ENCODE assay signal across 41 cellular contexts in genomic region chr6:32318501-32318900, GRCh38. TPM values are rescaled to one million over a fixed set of nuclear protein-coding genes. Genes with fewer than 3 reads are reported as not detected.
"Had no signal": no experiment of that assay in that cellular context is flagged by ENCODE, and none has a peak within 500 bp of the region (broad histone marks: within the 10 kb centered on the region; RNA-seq: fewer than 3 reads in every experiment).

No MANE protein-coding gene starts in this region.

- H3K36me3 ChIP-seq: adrenal gland, ascending aorta, brain microvascular endothelial cell, breast epithelium, cardiac muscle cell had no signal

- H3K27me3 Mint-ChIP-seq: activated naive CD4-positive, alpha-beta T cell treated with anti-CD3 and anti-CD28 coated beads, Interleukin-2, amount 50 U/mL, for 24 hours had no signal

- H3K9me3 ChIP-seq: adrenal gland, ascending aorta, body of pancreas, breast epithelium had no signal

- H3K27ac Mint-ChIP-seq: activated naive CD4-positive, alpha-beta T cell treated with anti-CD3 and anti-CD28 coated beads for 36 hours; activated naive CD4-positive, alpha-beta T cell treated with anti-CD3 and anti-CD28 coated beads, Interleukin-2, amount 10 ng/mL, durations not matched to agents 7 days and 5 days; activated naive CD4-positive, alpha-beta T cell treated with anti-CD3 and anti-CD28 coated beads, Interleukin-2, amount 50 U/mL, for 24 hours; activated naive CD4-positive, alpha-beta T cell treated with anti-CD3 and anti-CD28 coated beads, Interleukin-2, amount 50 U/mL, for 72 hours; activated naive CD8-positive, alpha-beta T cell; activated naive CD8-positive, alpha-beta T cell treated with anti-CD3 and anti-CD28 coated beads for 36 hours; activated naive CD8-positive, alpha-beta T cell treated with anti-CD3 and anti-CD28 coated beads, Interleukin-2, amount 10 ng/mL, durations not matched to agents 7 days and 5 days; activated naive CD8-positive, alpha-beta T cell treated with anti-CD3 and anti-CD28 coated beads, Interleukin-2, amount 50 U/mL, for 24 hours; activated T-cell treated with anti-CD3 and anti-CD28 coated beads, Interleukin-2, amount 50 U/mL, for 72 hours; activated T-helper 1 cell treated with anti-CD3 and anti-CD28 coated beads, Interleukin-12 subunit alpha, Interleukin-12 subunit beta, Interleukin-2, Interleukin-4 antibody, amounts not matched to agents 30 ng/mL and 10 ng/mL and 1 ng/mL, durations not matched to agents 14 hours and 24 hours and 36 hours; activated T-helper 17 cell treated with anti-CD3 and anti-CD28 coated beads, Interleukin-2, amount 50 U/mL, for 72 hours; activated T-helper 2 cell treated with anti-CD3 and anti-CD28 coated beads, Interferon-gamma antibody, Interleukin-2, Interleukin-4, amounts not matched to agents 10 μg/mL and 5 μg/mL and 100 μg/mL, durations not matched to agents 14 hours and 24 hours and 36 hours; brain had no signal

- ATAC-seq: activated naive CD4-positive, alpha-beta T cell treated with anti-CD3 and anti-CD28 coated beads, Interleukin-2, amount 50 U/mL, for 72 hours; activated naive CD8-positive, alpha-beta T cell treated with anti-CD3 and anti-CD28 coated beads, Interleukin-2, amount 50 U/mL, for 24 hours; activated T-cell treated with anti-CD3 and anti-CD28 coated beads, Interleukin-2, amount 50 U/mL, for 4 hours; activated T-cell treated with anti-CD3 and anti-CD28 coated beads, Interleukin-2, amount 50 U/mL, for 72 hours; activated T-helper 17 cell treated with anti-CD3 and anti-CD28 coated beads, Interleukin-2, amount 50 U/mL, for 72 hours; body of pancreas had no signal

- H3K9me3 Mint-ChIP-seq: activated naive CD4-positive, alpha-beta T cell treated with anti-CD3 and anti-CD28 coated beads for 36 hours; activated naive CD4-positive, alpha-beta T cell treated with anti-CD3 and anti-CD28 coated beads, Interleukin-2, amount 10 ng/mL, durations not matched to agents 7 days and 5 days; activated naive CD4-positive, alpha-beta T cell treated with anti-CD3 and anti-CD28 coated beads, Interleukin-2, amount 50 U/mL, for 24 hours; activated naive CD4-positive, alpha-beta T cell treated with anti-CD3 and anti-CD28 coated beads, Interleukin-2, amount 50 U/mL, for 72 hours; activated naive CD8-positive, alpha-beta T cell treated with anti-CD3 and anti-CD28 coated beads for 36 hours; activated naive CD8-positive, alpha-beta T cell treated with anti-CD3 and anti-CD28 coated beads, Interleukin-2, amount 10 ng/mL, durations not matched to agents 7 days and 5 days; activated naive CD8-positive, alpha-beta T cell treated with anti-CD3 and anti-CD28 coated beads, Interleukin-2, amount 50 U/mL, for 24 hours; activated T-cell treated with anti-CD3 and anti-CD28 coated beads, Interleukin-2, amount 50 U/mL, for 4 hours; activated T-cell treated with anti-CD3 and anti-CD28 coated beads, Interleukin-2, amount 50 U/mL, for 72 hours; activated T-helper 1 cell treated with anti-CD3 and anti-CD28 coated beads, Interleukin-12 subunit alpha, Interleukin-12 subunit beta, Interleukin-2, Interleukin-4 antibody, amounts not matched to agents 30 ng/mL and 10 ng/mL and 1 ng/mL, durations not matched to agents 14 hours and 24 hours and 36 hours; activated T-helper 17 cell treated with anti-CD3 and anti-CD28 coated beads, Interleukin-2, amount 50 U/mL, for 72 hours; activated T-helper 2 cell treated with anti-CD3 and anti-CD28 coated beads, Interferon-gamma antibody, Interleukin-2, Interleukin-4, amounts not matched to agents 10 μg/mL and 5 μg/mL and 100 μg/mL, durations not matched to agents 14 hours and 24 hours and 36 hours; brain; central memory CD8-positive, alpha-beta T cell had no signal

- DNase-seq: activated effector memory CD4-positive, alpha-beta T cell treated with anti-CD3 and anti-CD28 coated beads, Interleukin-2, amount 50 U/mL, for 16 hours; activated effector memory CD4-positive, alpha-beta T cell treated with Interleukin-2 at 50 U/mL for 16 hours; activated gamma-delta T cell; activated gamma-delta T cell treated with Interleukin-2 at 50 U/mL for 16 hours; activated naive CD4-positive, alpha-beta T cell; activated naive CD4-positive, alpha-beta T cell treated with anti-CD3 and anti-CD28 coated beads for 36 hours; activated naive CD4-positive, alpha-beta T cell treated with anti-CD3 and anti-CD28 coated beads, Interleukin-2, amount 10 ng/mL, durations not matched to agents 7 days and 5 days; activated naive CD4-positive, alpha-beta T cell treated with anti-CD3 and anti-CD28 coated beads, Interleukin-2, amount 50 U/mL, for 16 hours; activated naive CD4-positive, alpha-beta T cell treated with Interleukin-2 at 50 U/mL for 16 hours; activated naive CD8-positive, alpha-beta T cell treated with anti-CD3 and anti-CD28 coated beads for 36 hours; activated naive CD8-positive, alpha-beta T cell treated with anti-CD3 and anti-CD28 coated beads, Interleukin-2, amount 10 ng/mL, durations not matched to agents 7 days and 5 days; activated naive CD8-positive, alpha-beta T cell treated with anti-CD3 and anti-CD28 coated beads, Interleukin-2, amount 50 U/mL, for 24 hours; activated T-cell treated with anti-CD3 and anti-CD28 coated beads, Interleukin-2, amount 50 U/mL, for 4 hours; activated T-cell treated with anti-CD3 and anti-CD28 coated beads, Interleukin-2, amount 50 U/mL, for 48 hours; activated T-cell treated with anti-CD3 and anti-CD28 coated beads, Interleukin-2, amount 50 U/mL, for 72 hours; adrenal gland; amniotic stem cell; amygdala; anterior cingulate cortex; aorta; body of pancreas; brain microvascular endothelial cell; caudate nucleus; central memory CD4-positive, alpha-beta T cell; cerebellar nuclear complex had no signal

- H3K4me3 Mint-ChIP-seq: activated naive CD4-positive, alpha-beta T cell treated with anti-CD3 and anti-CD28 coated beads for 36 hours; activated naive CD4-positive, alpha-beta T cell treated with anti-CD3 and anti-CD28 coated beads, Interleukin-2, amount 10 ng/mL, durations not matched to agents 7 days and 5 days; activated naive CD4-positive, alpha-beta T cell treated with anti-CD3 and anti-CD28 coated beads, Interleukin-2, amount 50 U/mL, for 24 hours; activated naive CD8-positive, alpha-beta T cell; activated naive CD8-positive, alpha-beta T cell treated with anti-CD3 and anti-CD28 coated beads for 36 hours; activated naive CD8-positive, alpha-beta T cell treated with anti-CD3 and anti-CD28 coated beads, Interleukin-2, amount 10 ng/mL, durations not matched to agents 7 days and 5 days; activated naive CD8-positive, alpha-beta T cell treated with anti-CD3 and anti-CD28 coated beads, Interleukin-2, amount 50 U/mL, for 24 hours; activated T-cell treated with anti-CD3 and anti-CD28 coated beads, Interleukin-2, amount 50 U/mL, for 4 hours; activated T-cell treated with anti-CD3 and anti-CD28 coated beads, Interleukin-2, amount 50 U/mL, for 72 hours; activated T-helper 1 cell treated with anti-CD3 and anti-CD28 coated beads, Interleukin-12 subunit alpha, Interleukin-12 subunit beta, Interleukin-2, Interleukin-4 antibody, amounts not matched to agents 30 ng/mL and 10 ng/mL and 1 ng/mL, durations not matched to agents 14 hours and 24 hours and 36 hours; activated T-helper 17 cell treated with anti-CD3 and anti-CD28 coated beads, Interleukin-2, amount 50 U/mL, for 72 hours; brain; central memory CD8-positive, alpha-beta T cell had no signal

- H3K4me3 ChIP-seq: adrenal gland, ascending aorta, body of pancreas, breast epithelium, cardiac muscle cell had no signal

- H3K27me3 ChIP-seq: adrenal gland, ascending aorta, body of pancreas, breast epithelium, cardiac muscle cell had no signal

- H3K4me1 ChIP-seq: adrenal gland, ascending aorta, body of pancreas, breast epithelium had no signal

- H3K27ac ChIP-seq: adrenal gland, ascending aorta, body of pancreas, brain microvascular endothelial cell, breast epithelium, cardiac muscle cell had no signal

- H3K4me1 Mint-ChIP-seq: activated naive CD4-positive, alpha-beta T cell treated with anti-CD3 and anti-CD28 coated beads, Interleukin-2, amount 10 ng/mL, durations not matched to agents 7 days and 5 days; activated naive CD4-positive, alpha-beta T cell treated with anti-CD3 and anti-CD28 coated beads, Interleukin-2, amount 50 U/mL, for 24 hours; activated naive CD8-positive, alpha-beta T cell treated with anti-CD3 and anti-CD28 coated beads for 36 hours; activated naive CD8-positive, alpha-beta T cell treated with anti-CD3 and anti-CD28 coated beads, Interleukin-2, amount 10 ng/mL, durations not matched to agents 7 days and 5 days; activated naive CD8-positive, alpha-beta T cell treated with anti-CD3 and anti-CD28 coated beads, Interleukin-2, amount 50 U/mL, for 24 hours; activated T-helper 17 cell treated with anti-CD3 and anti-CD28 coated beads, Interleukin-2, amount 50 U/mL, for 72 hours; brain; central memory CD8-positive, alpha-beta T cell had no signal

- H3K36me3 Mint-ChIP-seq: activated naive CD4-positive, alpha-beta T cell treated with anti-CD3 and anti-CD28 coated beads, Interleukin-2, amount 10 ng/mL, durations not matched to agents 7 days and 5 days; activated naive CD4-positive, alpha-beta T cell treated with anti-CD3 and anti-CD28 coated beads, Interleukin-2, amount 50 U/mL, for 24 hours; activated naive CD4-positive, alpha-beta T cell treated with anti-CD3 and anti-CD28 coated beads, Interleukin-2, amount 50 U/mL, for 72 hours; activated naive CD8-positive, alpha-beta T cell; activated naive CD8-positive, alpha-beta T cell treated with anti-CD3 and anti-CD28 coated beads for 36 hours; activated naive CD8-positive, alpha-beta T cell treated with anti-CD3 and anti-CD28 coated beads, Interleukin-2, amount 10 ng/mL, durations not matched to agents 7 days and 5 days; brain had no signal

RNA-seq across cellular contexts. Expression of gene TSBP1, which starts 53.2 kb away (rescaled TPM):
- total RNA-seq: activated naive CD4-positive, alpha-beta T cell treated with anti-CD3 and anti-CD28 coated beads for 36 hours; activated naive CD4-positive, alpha-beta T cell treated with anti-CD3 and anti-CD28 coated beads, Interleukin-2, amount 50 U/mL, for 72 hours; activated naive CD8-positive, alpha-beta T cell treated with anti-CD3 and anti-CD28 coated beads for 36 hours; activated naive CD8-positive, alpha-beta T cell treated with anti-CD3 and anti-CD28 coated beads, Interleukin-2, amount 10 ng/mL, durations not matched to agents 7 days and 5 days; activated T-cell treated with anti-CD3 and anti-CD28 coated beads, Interleukin-2, amount 50 U/mL, for 4 hours; activated T-cell treated with anti-CD3 and anti-CD28 coated beads, Interleukin-2, amount 50 U/mL, for 72 hours; activated T-helper 1 cell treated with anti-CD3 and anti-CD28 coated beads, Interleukin-12 subunit alpha, Interleukin-12 subunit beta, Interleukin-2, Interleukin-4 antibody, amounts not matched to agents 30 ng/mL and 10 ng/mL and 1 ng/mL, durations not matched to agents 14 hours and 24 hours and 36 hours; activated T-helper 17 cell treated with anti-CD3 and anti-CD28 coated beads, Interleukin-2, amount 50 U/mL, for 72 hours; activated T-helper 2 cell treated with anti-CD3 and anti-CD28 coated beads, Interferon-gamma antibody, Interleukin-2, Interleukin-4, amounts not matched to agents 10 μg/mL and 5 μg/mL and 100 μg/mL, durations not matched to agents 14 hours and 24 hours and 36 hours; adrenal gland; aorta; ascending aorta; astrocyte; body of pancreas; breast epithelium; bronchial epithelial cell; cardiac muscle cell; cardiac septum; cerebellum; chondrocyte had no signal
